30 cellular contexts compared by ENCODE assay signal in genomic region chr1:112230232-112230631, GRCh38.
"Had no signal": no experiment of that assay in that cellular context is flagged by ENCODE, and none has a peak within 500 bp of the region (broad histone marks: within the 10 kb centered on the region; RNA-seq: fewer than 3 reads in every experiment).

No MANE protein-coding gene starts in this region.

- H3K27ac ChIP-seq: ovary, parathyroid adenoma, psoas muscle, skin epidermis, spleen, suprapubic skin, thoracic aorta, thyroid gland, tibial nerve, upper lobe of left lung, vagina had no signal

- H3K4me1 Mint-ChIP-seq: naive thymus-derived CD8-positive, alpha-beta T cell; nephron progenitor cell; neural crest cell; stimulated activated memory B cell treated with anti-CD40 and anti-IgM and Interleukin-4, amounts not matched to agents 10 μg/mL and 1 μg/mL and 100 μg/mL, for 72 hours; stimulated activated naive CD8-positive, alpha-beta T cell treated with anti-CD3 and anti-CD28 coated beads, Interleukin-15, amount 100 ng/mL, for 72 hours had no signal

- H3K4me3 ChIP-seq: ovary, psoas muscle, skin epidermis, smooth muscle cell, spleen, suprapubic skin, thoracic aorta, thyroid gland, tibial nerve, upper lobe of left lung, vagina had no signal

- H3K9me3 ChIP-seq: ovary, thoracic aorta, thyroid gland, vagina had no signal

- DNase-seq: naive thymus-derived CD8-positive, alpha-beta T cell; nephron progenitor cell; occipital lobe; ovary; psoas muscle; right cardiac atrium; spleen; stimulated activated CD4-positive, alpha-beta T cell treated with anti-CD3 and anti-CD28 coated beads, Interleukin-12 subunit alpha, Interleukin-12 subunit beta, amount 100 ng/mL, for 4 hours; stimulated activated CD4-positive, alpha-beta T cell treated with anti-CD3 and anti-CD28 coated beads, Interleukin-1b, Interleukin-23, amount 100 ng/mL, for 48 hours; stimulated activated CD4-positive, alpha-beta T cell treated with anti-CD3 and anti-CD28 coated beads, Interleukin-4, amount 100 ng/mL, for 1 hour; stimulated activated CD4-positive, alpha-beta T cell treated with anti-CD3 and anti-CD28 coated beads, Interleukin-4, amount 100 ng/mL, for 4 hours; stimulated activated CD8-positive, alpha-beta memory T cell treated with anti-CD3 and anti-CD28 coated beads, Interleukin-4, amount 100 ng/mL, for 48 hours; stimulated activated naive CD4-positive, alpha-beta T cell; stimulated activated naive CD8-positive, alpha-beta T cell treated with anti-CD3 and anti-CD28 coated beads, Interleukin-15, amount 100 ng/mL, for 72 hours; stimulated activated naive CD8-positive, alpha-beta T cell treated with anti-CD3 and anti-CD28 coated beads, Interleukin-15, Interleukin-2, amounts not matched to agents 100 U/mL and 50 U/mL, for 24 hours; substantia nigra; thyroid gland; upper lobe of left lung had no signal

- H3K36me3 ChIP-seq: ovary, spleen, suprapubic skin, thoracic aorta, thyroid gland, upper lobe of left lung, vagina had no signal

- H3K4me1 ChIP-seq: parathyroid adenoma, psoas muscle, spleen, suprapubic skin, thyroid gland, tibial nerve, upper lobe of left lung, vagina had no signal

- H2AFZ ChIP-seq: parathyroid adenoma had no signal

- H3K9me3 Mint-ChIP-seq: neural crest cell had no signal

- H3K27ac Mint-ChIP-seq: naive thymus-derived CD8-positive, alpha-beta T cell; natural killer cell treated with Interleukin-12 subunit alpha and Interleukin-12 subunit beta and Interleukin-15 and Interleukin-18, amount 100 ng/mL, for 72 hours; nephron progenitor cell; progenitor cell of endocrine pancreas; stimulated activated memory B cell treated with anti-CD40 and anti-IgM and Interleukin-4, amounts not matched to agents 10 μg/mL and 1 μg/mL and 100 μg/mL, for 72 hours had no signal

- H3K4me3 Mint-ChIP-seq: naive thymus-derived CD8-positive, alpha-beta T cell; natural killer cell treated with Interleukin-12 subunit alpha and Interleukin-12 subunit beta and Interleukin-15 and Interleukin-18, amount 100 ng/mL, for 72 hours; nephron progenitor cell; neural crest cell; stimulated activated memory B cell treated with anti-CD40 and anti-IgM and Interleukin-4, amounts not matched to agents 10 μg/mL and 1 μg/mL and 100 μg/mL, for 72 hours; stimulated activated naive CD8-positive, alpha-beta T cell treated with anti-CD3 and anti-CD28 coated beads, Interleukin-15, amount 100 ng/mL, for 72 hours had no signal

- H3K4me2 ChIP-seq: smooth muscle cell had no signal

- ATAC-seq: naive thymus-derived CD8-positive, alpha-beta T cell; natural killer cell treated with Interleukin-12 subunit alpha and Interleukin-12 subunit beta and Interleukin-15 and Interleukin-18, amount 100 ng/mL, for 72 hours; psoas muscle; right cardiac atrium; sciatic nerve; stimulated activated memory B cell treated with anti-CD40 and anti-IgM and Interleukin-4, amounts not matched to agents 10 μg/mL and 1 μg/mL and 100 μg/mL, for 72 hours; stimulated activated naive CD8-positive, alpha-beta T cell treated with anti-CD3 and anti-CD28 coated beads, Interleukin-15, amount 100 ng/mL, for 72 hours; stimulated activated naive CD8-positive, alpha-beta T cell treated with anti-CD3 and anti-CD28 coated beads, Interleukin-15, Interleukin-2, amounts not matched to agents 100 U/mL and 50 U/mL, for 24 hours had no signal

- H3K9ac ChIP-seq: parathyroid adenoma had no signal

- H3K27me3 ChIP-seq: ovary, suprapubic skin, thyroid gland, tibial nerve, upper lobe of left lung, vagina had no signal

- H3K36me3 Mint-ChIP-seq: natural killer cell treated with Interleukin-12 subunit alpha and Interleukin-12 subunit beta and Interleukin-15 and Interleukin-18, amount 100 ng/mL, for 72 hours; stimulated activated memory B cell treated with anti-CD40 and anti-IgM and Interleukin-4, amounts not matched to agents 10 μg/mL and 1 μg/mL and 100 μg/mL, for 72 hours had no signal

- H3K79me2 ChIP-seq: parathyroid adenoma had no signal
